ENCODE assay signal across 20 cellular contexts in genomic region chr9:79684711-79685575, GRCh38.
DNase-seq lines count a peak whose midpoint lies in the region; FAIRE-seq and TF ChIP-seq lines count a peak whose summit lies in the region.
"Had no signal": no experiment of that assay in that cellular context is flagged by ENCODE, and none has a peak within 500 bp of the region (broad histone marks: within the 10 kb centered on the region; RNA-seq: fewer than 3 reads in every experiment).

No MANE protein-coding gene starts in this region.

- no peak for TF ChIP-seq CTCF in H1 (IDR thresholded peaks at IDR 0.05; ENCODE audit: control extremely low read depth in 1 of 3, insufficient read depth in 1 of 3, low read depth in 1 of 3, low read length in 3 of 3)
- TF ChIP-seq CTCF in retinal pigment epithelial cell (conservative IDR thresholded peaks at IDR 0.05; ENCODE audit: low read depth, low read length): no peak
- TF ChIP-seq CTCF in neural progenitor cell (IDR thresholded peaks at IDR 0.05): no peak

- TF ChIP-seq POLR2A in H1 (IDR thresholded peaks at IDR 0.05; ENCODE audit: control extremely low read depth in 1 of 2, low read depth in 2 of 2, low read length in 2 of 2): no peak

- H3K27me3 ChIP-seq in H1 (replicated peaks in 1 of 4; ENCODE audit: control insufficient read depth in 3 of 4, extremely low read depth in 1 of 4, insufficient read depth in 3 of 4, low read length in 3 of 4) (no peaks in the 10 kb centered on the region), neural progenitor cell (no peaks in the 10 kb centered on the region)

- no peak overlapping the region for H3K14ac ChIP-seq in H1 (ENCODE audit: insufficient read length)

- H3K4me1 Mint-ChIP-seq in activated CD4-positive, alpha-beta memory T cell treated with anti-CD3 and anti-CD28 coated beads, Interleukin-2, amount 10 ng/mL, durations not matched to agents 7 days and 5 days: peaks cover 23% of the 10 kb centered on the region
- H3K4me1 Mint-ChIP-seq in neural progenitor cell: peaks cover 48% of the 10 kb centered on the region

- H3K36me3 Mint-ChIP-seq in activated CD4-positive, alpha-beta memory T cell treated with anti-CD3 and anti-CD28 coated beads, Interleukin-2, amount 10 ng/mL, durations not matched to agents 7 days and 5 days (ENCODE audit: low read depth): peaks cover 13% of the 10 kb centered on the region
- peaks cover 51% of the 10 kb centered on the region for H3K36me3 Mint-ChIP-seq in neural progenitor cell
- H3K36me3 Mint-ChIP-seq: activated CD4-positive, alpha-beta memory T cell treated with anti-CD3 and anti-CD28 coated beads for 36 hours had no signal

- H3K27ac Mint-ChIP-seq in activated CD4-positive, alpha-beta memory T cell treated with anti-CD3 and anti-CD28 coated beads, Interleukin-2, amount 10 ng/mL, durations not matched to agents 7 days and 5 days: no peak overlapping the region
- no peak overlapping the region for H3K27ac Mint-ChIP-seq in neural progenitor cell
- H3K27ac Mint-ChIP-seq: activated CD4-positive, alpha-beta memory T cell treated with anti-CD3 and anti-CD28 coated beads for 36 hours; CD4-positive, CD25-positive, alpha-beta regulatory T cell had no signal

- 0 out of 2 replicates have a peak overlapping the region, but pooled peaks have one; percentile 33 for H2BK12ac ChIP-seq in H1 (ENCODE audit: low read depth, low read length)

- H3K4me3 ChIP-seq in H1 (ENCODE audit: extremely low read depth in 1 of 4, insufficient read depth in 2 of 4, low read depth in 3 of 4, low read length in 4 of 4) (no peak overlapping the region), retinal pigment epithelial cell (ENCODE audit: low read length) (peak overlapping the region; percentile 18), neural progenitor cell (no peak overlapping the region)
- H3K4me3 ChIP-seq: GM12878, skin epidermis, thoracic aorta had no signal

- no peak overlapping the region for H2BK5ac ChIP-seq in H1 (ENCODE audit: low read depth, low read length)

- POLR2A ChIA-PET in H1 (lab: Charles Lee; ENCODE audit: partially characterized antibody): interaction anchor here (0.6 to 1.5 kb wide), 3 partner anchors 10 to 113 kb away, joined by 4 read pairs; partner anchors contain the start of gene TLE4
- POLR2A ChIA-PET in activated CD4-positive, alpha-beta memory T cell treated with anti-CD3 and anti-CD28 coated beads, Interleukin-2, amount 10 ng/mL, durations not matched to agents 7 days and 5 days (lab: Charles Lee): no interaction called here

- H3K9ac ChIP-seq in H1 (replicated peaks in 1 of 4; ENCODE audit: extremely low read depth in 1 of 4, low read depth in 3 of 4, low read length in 3 of 4): no peak overlapping the region
- H3K9ac ChIP-seq in neural progenitor cell: no peak overlapping the region

- H3K4ac ChIP-seq in H1 (replicated peaks; ENCODE audit: insufficient read length, low read depth, low read length): no peak overlapping the region

- H3K23ac ChIP-seq in H1 (ENCODE audit: insufficient read length): no peak overlapping the region

- H4K20me1 ChIP-seq in H1 (replicated peaks in 1 of 2; ENCODE audit: control insufficient read depth in 1 of 2, insufficient read depth in 2 of 2, low read length in 2 of 2) (peaks cover 0 to under 1% of the 10 kb centered on the region in 2 experiments), neural progenitor cell (ENCODE audit: low read depth) (peaks cover 89% of the 10 kb centered on the region)

- H4K8ac ChIP-seq in H1 (ENCODE audit: extremely low read depth, insufficient read depth, low read length): no peak overlapping the region

- H3K4me1 ChIP-seq in H1 (replicated peaks in 1 of 4; ENCODE audit: control insufficient read depth in 3 of 4, insufficient read depth in 4 of 4, low read length in 3 of 4): peaks cover 0 to 5% (median 0%) of the 10 kb centered on the region in 4 experiments; a peak in 2 of 7 replicates
- peaks cover 42% of the 10 kb centered on the region for H3K4me1 ChIP-seq in neural progenitor cell

- H3K27ac ChIP-seq in H1 (ENCODE audit: low read depth, low read length) (no peak overlapping the region), neural progenitor cell (no peak overlapping the region)

- H3K56ac ChIP-seq in H1 (replicated peaks; ENCODE audit: insufficient read length, low read depth, low read length): no peak overlapping the region

- peak; percentile 4 for DNase-seq in DMS53 (lab: John Stamatoyannopoulos, UW)
- no peak for DNase-seq in DMS53 treated with DMSO at 0.1 percent for 48 hours (lab: John Stamatoyannopoulos, UW; ENCODE audit: unreplicated experiment)
- DNase-seq in NCI-H69 (lab: John Stamatoyannopoulos, UW): peak; percentile 56
- DNase-seq in H1 (ENCODE audit: low read depth in 1 of 2, low spot score in 2 of 2): no peak
- peak; percentile 87 for DNase-seq in retinal pigment epithelial cell (ENCODE audit: low read depth)
- DNase-seq in activated CD4-positive, alpha-beta memory T cell treated with anti-CD3 and anti-CD28 coated beads, Interleukin-2, amount 10 ng/mL, durations not matched to agents 7 days and 5 days: no peak
- no peak for DNase-seq in neural progenitor cell (ENCODE audit: low spot score)
- no peak for DNase-seq in DMS153 (lab: John Stamatoyannopoulos, UW)
- DNase-seq: activated CD4-positive, alpha-beta memory T cell treated with anti-CD3 and anti-CD28 coated beads for 36 hours; CD4-positive, CD25-positive, alpha-beta regulatory T cell; GOT3; head of caudate nucleus; islet precursor cell; NCI-H1092 treated with DMSO at 0.1 percent for 48 hours; NCI-H446; nucleus accumbens; OCI-M1 had no signal

- H2AFZ ChIP-seq in H1 (ENCODE audit: low read length) (no peak overlapping the region), neural progenitor cell (replicated peaks) (no peak overlapping the region)

- no peaks in the 10 kb centered on the region for H3K9me3 Mint-ChIP-seq in activated CD4-positive, alpha-beta memory T cell treated with anti-CD3 and anti-CD28 coated beads, Interleukin-2, amount 10 ng/mL, durations not matched to agents 7 days and 5 days
- H3K9me3 Mint-ChIP-seq in neural progenitor cell: peaks cover 2% of the 10 kb centered on the region
- H3K9me3 Mint-ChIP-seq: activated CD4-positive, alpha-beta memory T cell treated with anti-CD3 and anti-CD28 coated beads for 36 hours had no signal

- FAIRE-seq in H1 (lab: Jason Lieb, UNC): no peak
- FAIRE-seq: GM12878 had no signal

- H2BK15ac ChIP-seq in H1 (ENCODE audit: low read length): no peak overlapping the region

- H3F3A ChIP-seq in neural progenitor cell (ENCODE audit: low read depth): peaks cover 11% of the 10 kb centered on the region

- CTCF ChIA-PET in H1 (lab: Charles Lee; ENCODE audit: partially characterized antibody): interaction anchor here (0.7 kb wide), 1 partner anchor 24 kb away, joined by 4 read pairs; no protein-coding TSS in a partner anchor
- CTCF ChIA-PET in activated CD4-positive, alpha-beta memory T cell treated with anti-CD3 and anti-CD28 coated beads, Interleukin-2, amount 10 ng/mL, durations not matched to agents 7 days and 5 days (lab: Charles Lee): no interaction called here

- H3K4me3 Mint-ChIP-seq in activated CD4-positive, alpha-beta memory T cell treated with anti-CD3 and anti-CD28 coated beads, Interleukin-2, amount 10 ng/mL, durations not matched to agents 7 days and 5 days: no peak overlapping the region
- no peak overlapping the region for H3K4me3 Mint-ChIP-seq in neural progenitor cell
- H3K4me3 Mint-ChIP-seq: activated CD4-positive, alpha-beta memory T cell treated with anti-CD3 and anti-CD28 coated beads for 36 hours; CD4-positive, CD25-positive, alpha-beta regulatory T cell had no signal

- WGBS in H1 (ENCODE audit: extremely low coverage in 1 of 2, insufficient coverage in 1 of 2, insufficient read length in 1 of 2, insufficient replicate concordance in 2 of 2, low coverage in 1 of 2, low lambda C conversion rate in 2 of 2, missing lambda C conversion rate in 1 of 2), 2 experiments: 88% methylated on average over 8 of the region's 8 CpGs; no CpG with 5 or more reads in 1 of the 2 experiments

- no peak overlapping the region for H3K4me2 ChIP-seq in H1 (ENCODE audit: insufficient read depth in 1 of 2, low read depth in 2 of 2, low read length in 2 of 2)
- no peak overlapping the region for H3K4me2 ChIP-seq in neural progenitor cell

- no peak overlapping the region for H4K5ac ChIP-seq in H1 (ENCODE audit: insufficient read length, low read depth, low read length)

- H3K79me2 ChIP-seq in H1 (ENCODE audit: control insufficient read depth in 1 of 2, insufficient read depth in 2 of 2, low read length in 2 of 2): no peaks in the 10 kb centered on the region
- H3K79me2 ChIP-seq in neural progenitor cell (ENCODE audit: low read depth): peaks cover 99% of the 10 kb centered on the region

- H2BK120ac ChIP-seq in H1 (replicated peaks; ENCODE audit: low read depth, low read length): no peak overlapping the region

- H3K36me3 ChIP-seq in H1 (ENCODE audit: control insufficient read depth in 2 of 4, insufficient read depth in 4 of 4, low read length in 3 of 4) (peaks cover 0 to 6% (median 0%) of the 10 kb centered on the region in 4 experiments; a peak in 2 of 8 replicates), neural progenitor cell (no peaks in the 10 kb centered on the region)
- H3K36me3 ChIP-seq: thoracic aorta had no signal

- no peak for TF ChIP-seq RAD21 in H1 (IDR thresholded peaks at IDR 0.05 in 1 of 2, conservative IDR thresholded peaks at IDR 0.05 in 1 of 2; ENCODE audit: low read depth in 2 of 2, low read length in 2 of 2)

- TF ChIP-seq EP300 in H1 (IDR thresholded peaks at IDR 0.05; ENCODE audit: borderline replicate concordance in 1 of 2, low read depth in 2 of 2, low read length in 2 of 2): no peak

- no peaks in the 10 kb centered on the region for H3K27me3 Mint-ChIP-seq in activated CD4-positive, alpha-beta memory T cell treated with anti-CD3 and anti-CD28 coated beads, Interleukin-2, amount 10 ng/mL, durations not matched to agents 7 days and 5 days
- peaks cover under 1% of the 10 kb centered on the region for H3K27me3 Mint-ChIP-seq in neural progenitor cell (ENCODE audit: insufficient read depth, low read depth)
- H3K27me3 Mint-ChIP-seq: activated CD4-positive, alpha-beta memory T cell treated with anti-CD3 and anti-CD28 coated beads for 36 hours; CD4-positive, CD25-positive, alpha-beta regulatory T cell had no signal

- no peak overlapping the region; the same call in 1 of the 2 replicates for H2AK5ac ChIP-seq in H1 (ENCODE audit: low read depth, low read length)

- no peak overlapping the region for H4K91ac ChIP-seq in H1 (replicated peaks; ENCODE audit: insufficient read length, low read length)

- H3K79me1 ChIP-seq in H1 (ENCODE audit: low read depth, low read length): no peaks in the 10 kb centered on the region

- H3K23me2 ChIP-seq in H1 (ENCODE audit: low read depth, low read length): peaks cover 2% of the 10 kb centered on the region; the same call in 1 of the 2 replicates

- H2BK20ac ChIP-seq in H1 (ENCODE audit: low read length): no peak overlapping the region

- H3K18ac ChIP-seq in H1 (ENCODE audit: extremely low read depth, low read length): no peak overlapping the region

- H3K9me3 ChIP-seq in H1 (ENCODE audit: insufficient read depth in 2 of 2, low read depth in 1 of 2, low read length in 1 of 2) (no peaks in the 10 kb centered on the region), neural progenitor cell (ENCODE audit: low read depth) (no peaks in the 10 kb centered on the region)
- H3K9me3 ChIP-seq: thoracic aorta had no signal

TF ChIP-seq in H1, 55 proteins besides CTCF, POLR2A, EP300 and RAD21 (continues in another document):
- TF ChIP-seq SP1 (IDR thresholded peaks at IDR 0.05; ENCODE audit: low read depth, low read length): no peak
- TF ChIP-seq NRF1 (IDR thresholded peaks at IDR 0.05; ENCODE audit: low read depth, low read length): no peak

Comparison
In these comparisons a context has a peak if more than half of its experiments do, and no peak if none do; other contexts are left out.
1. DNase-seq: peak in DMS53 (single experiment), NCI-H69 (single experiment) and retinal pigment epithelial cell (single experiment); none in DMS53 treated with DMSO at 0.1 percent for 48 hours (single experiment), H1 (0 of 2), activated CD4-positive, alpha-beta memory T cell treated with anti-CD3 and anti-CD28 coated beads, Interleukin-2, amount 10 ng/mL, durations not matched to agents 7 days and 5 days (single experiment), neural progenitor cell (single experiment) and DMS153 (single experiment).